ENCODE assay signal across 8 cellular contexts in genomic region chr12:104494137-104494815, GRCh38. TPM values are rescaled to one million over a fixed set of nuclear protein-coding genes. Genes with fewer than 3 reads are reported as not detected.
DNase-seq lines count a peak whose midpoint lies in the region; ATAC-seq and TF ChIP-seq lines count a peak whose summit lies in the region.

No MANE protein-coding gene starts in this region.

- peak; percentile 74 for DNase-seq in activated T-cell treated with anti-CD3 and anti-CD28 coated beads, Interleukin-2, amount 50 U/mL, for 24 hours
- peak in 1 of 3 donors; percentile 26 for DNase-seq in immature natural killer cell
- DNase-seq in stimulated activated naive B cell treated with anti-CD40 and anti-IgM and Interleukin-4, amounts not matched to agents 10 μg/mL and 1 μg/mL and 100 μg/mL, for 72 hours: no peak
- no peak for DNase-seq in hippocampal formation (lab: John Stamatoyannopoulos, UW)
- no peak for DNase-seq in esophagus muscularis mucosa (ENCODE audit: extremely low spot score)
- no peak for DNase-seq in NCI-H2196 (lab: John Stamatoyannopoulos, UW; ENCODE audit: unreplicated experiment)

- H3K4me3 ChIP-seq in BLaER1 (no peak overlapping the region), esophagus muscularis mucosa (no peak overlapping the region)

- peak; percentile 53 for ATAC-seq in HG03025 (IDR thresholded peaks at IDR 0.05; ENCODE audit: low FRiP score, unreplicated experiment)
- ATAC-seq in stimulated activated naive B cell treated with anti-CD40 and anti-IgM and Interleukin-4, amounts not matched to agents 10 μg/mL and 1 μg/mL and 100 μg/mL, for 72 hours (replicated peaks): peak in 1 of 2 donors; percentile 20

- intact Hi-C loops in esophagus muscularis mucosa (cut with DNase I): no loop called here

- TF ChIP-seq EP300 in esophagus muscularis mucosa (IDR thresholded peaks at IDR 0.05): no peak

- peak overlapping the region; percentile 46 for H3K4me2 ChIP-seq in BLaER1

- H4K20me1 ChIP-seq in BLaER1: peaks cover 65% of the 10 kb centered on the region

- TF ChIP-seq CTCF in esophagus muscularis mucosa (IDR thresholded peaks at IDR 0.05): no peak

- peak overlapping the region; percentile 30; the same call in 1 of the 2 replicates for H3K9ac ChIP-seq in BLaER1

- H3K27ac Mint-ChIP-seq in activated T-cell treated with anti-CD3 and anti-CD28 coated beads, Interleukin-2, amount 50 U/mL, for 24 hours: peak overlapping the region; percentile 94
- H3K27ac Mint-ChIP-seq in immature natural killer cell: peak overlapping the region; percentile 79 to 96 (median 94)
- H3K27ac Mint-ChIP-seq in stimulated activated naive B cell treated with anti-CD40 and anti-IgM and Interleukin-4, amounts not matched to agents 10 μg/mL and 1 μg/mL and 100 μg/mL, for 72 hours: peak overlapping the region; percentile 80

- H3K4me1 Mint-ChIP-seq in activated T-cell treated with anti-CD3 and anti-CD28 coated beads, Interleukin-2, amount 50 U/mL, for 24 hours (ENCODE audit: low read depth): peaks cover 94% of the 10 kb centered on the region
- H3K4me1 Mint-ChIP-seq in immature natural killer cell: peaks cover 90 to 98% of the 10 kb centered on the region in 2 donors
- peaks cover 57 to 88% of the 10 kb centered on the region in 2 donors for H3K4me1 Mint-ChIP-seq in stimulated activated naive B cell treated with anti-CD40 and anti-IgM and Interleukin-4, amounts not matched to agents 10 μg/mL and 1 μg/mL and 100 μg/mL, for 72 hours

- H3K36me3 Mint-ChIP-seq in activated T-cell treated with anti-CD3 and anti-CD28 coated beads, Interleukin-2, amount 50 U/mL, for 24 hours (ENCODE audit: low read depth): peaks cover 16% of the 10 kb centered on the region
- H3K36me3 Mint-ChIP-seq in immature natural killer cell: peaks cover 0 to 3% (median 0%) of the 10 kb centered on the region in 3 donors
- H3K36me3 Mint-ChIP-seq in stimulated activated naive B cell treated with anti-CD40 and anti-IgM and Interleukin-4, amounts not matched to agents 10 μg/mL and 1 μg/mL and 100 μg/mL, for 72 hours: peaks cover 37 to 62% of the 10 kb centered on the region in 2 donors

- no peak for TF ChIP-seq POLR2A in esophagus muscularis mucosa (IDR thresholded peaks at IDR 0.05; ENCODE audit: low read depth)

- H3K9me3 Mint-ChIP-seq in activated T-cell treated with anti-CD3 and anti-CD28 coated beads, Interleukin-2, amount 50 U/mL, for 24 hours: no peaks in the 10 kb centered on the region
- H3K9me3 Mint-ChIP-seq in immature natural killer cell: no peaks in the 10 kb centered on the region
- H3K9me3 Mint-ChIP-seq in stimulated activated naive B cell treated with anti-CD40 and anti-IgM and Interleukin-4, amounts not matched to agents 10 μg/mL and 1 μg/mL and 100 μg/mL, for 72 hours: no peaks in the 10 kb centered on the region

- H3K9me3 ChIP-seq in BLaER1 (no peaks in the 10 kb centered on the region), esophagus muscularis mucosa (no peaks in the 10 kb centered on the region)

- H3K27ac ChIP-seq in BLaER1 (peak overlapping the region; percentile 49), esophagus muscularis mucosa (replicated peaks in 1 of 4) (peak overlapping the region in 1 of 4 donors; percentile 39)

- peaks cover 97% of the 10 kb centered on the region for H3K4me1 ChIP-seq in BLaER1
- H3K4me1 ChIP-seq in esophagus muscularis mucosa: peaks cover 0 to 14% (median 4%) of the 10 kb centered on the region in 4 donors

- H3K27me3 ChIP-seq in BLaER1 (no peaks in the 10 kb centered on the region), esophagus muscularis mucosa (no peaks in the 10 kb centered on the region)

- H3K4me3 Mint-ChIP-seq in activated T-cell treated with anti-CD3 and anti-CD28 coated beads, Interleukin-2, amount 50 U/mL, for 24 hours: peak overlapping the region; percentile 71
- H3K4me3 Mint-ChIP-seq in immature natural killer cell: peak overlapping the region; percentile 69 to 81 (median 76)
- H3K4me3 Mint-ChIP-seq in stimulated activated naive B cell treated with anti-CD40 and anti-IgM and Interleukin-4, amounts not matched to agents 10 μg/mL and 1 μg/mL and 100 μg/mL, for 72 hours: peak overlapping the region in 1 of 2 donors; percentile 12

- WGBS in esophagus muscularis mucosa: 76% methylated on average over 11 of the region's 13 CpGs

- H3K36me3 ChIP-seq in BLaER1: peaks cover 29% of the 10 kb centered on the region
- H3K36me3 ChIP-seq in esophagus muscularis mucosa: no peaks in the 10 kb centered on the region

- H3K27me3 Mint-ChIP-seq in activated T-cell treated with anti-CD3 and anti-CD28 coated beads, Interleukin-2, amount 50 U/mL, for 24 hours: no peaks in the 10 kb centered on the region
- H3K27me3 Mint-ChIP-seq in immature natural killer cell (ENCODE audit: low read depth in 3 of 3): no peaks in the 10 kb centered on the region
- H3K27me3 Mint-ChIP-seq in stimulated activated naive B cell treated with anti-CD40 and anti-IgM and Interleukin-4, amounts not matched to agents 10 μg/mL and 1 μg/mL and 100 μg/mL, for 72 hours: no peaks in the 10 kb centered on the region

RNA-seq across cellular contexts. Expression of gene CHST11, which starts 37.5 kb away (rescaled TPM):
- 10 to 100 TPM; 42.5 to 90.1 (median 78.4) TPM for polyA plus RNA-seq in immature natural killer cell
- 10 to 100 TPM in 1 of 4 donors, 1 to 10 TPM in 3; 5.7 to 15.7 (median 7.1) TPM for total RNA-seq in esophagus muscularis mucosa
